In genomic region chr5:172707285-172708182, GRCh38 we compare ENCODE assay signal across 9 cellular contexts.
A peak's percentile ranks its signal among the peaks of the same experiment; 100 is the strongest.
DNase-seq lines count a peak whose midpoint lies in the region; ATAC-seq and TF ChIP-seq lines count a peak whose summit lies in the region.
"Had no signal": no experiment of that assay in that cellular context is flagged by ENCODE, and none has a peak within 500 bp of the region (broad histone marks: within the 10 kb centered on the region; RNA-seq: fewer than 3 reads in every experiment).

No MANE protein-coding gene starts in this region.

- H3K36me3 ChIP-seq in DOHH2 (ENCODE audit: control insufficient read depth, low read length) (no peaks in the 10 kb centered on the region), SK-N-SH (replicated peaks in 1 of 2; ENCODE audit: control insufficient read depth in 1 of 2, insufficient read depth in 2 of 2, low read length in 1 of 2) (no peaks in the 10 kb centered on the region), spleen (no peaks in the 10 kb centered on the region)

- intact Hi-C loops in spleen (cut with DNase I; ENCODE audit: low total_unique reads), result loop anchor here (10.0 kb wide), 1 partner anchor 497 kb away; no protein-coding TSS in a partner anchor

- H3K27me3 ChIP-seq in DOHH2 (ENCODE audit: control insufficient read depth, low read length), result peaks cover 21% of the 10 kb centered on the region
- H3K27me3 ChIP-seq in SK-N-SH (ENCODE audit: insufficient read depth), result no peaks in the 10 kb centered on the region
- H3K27me3 ChIP-seq in spleen (replicated peaks in 1 of 7), result peaks cover 0 to 57% (median 0%) of the 10 kb centered on the region in 7 donors

- TF ChIP-seq EP300 in SK-N-SH (IDR thresholded peaks at IDR 0.05; ENCODE audit: borderline replicate concordance in 1 of 2, low read depth in 1 of 2, low read length in 1 of 2), result no peak

- H3F3A ChIP-seq in DOHH2 (ENCODE audit: control insufficient read depth, insufficient read depth) (peaks cover 3% of the 10 kb centered on the region; the same call in 1 of the 2 replicates), SK-N-SH (replicated peaks; ENCODE audit: insufficient read depth) (peaks cover 5% of the 10 kb centered on the region)

- no peak for TF ChIP-seq POLR2A in spleen (IDR thresholded peaks at IDR 0.05)

- no peak overlapping the region for H3K4me3 ChIP-seq in DOHH2 (ENCODE audit: low read length)
- no peak overlapping the region for H3K4me3 ChIP-seq in SK-N-SH (ENCODE audit: low read depth in 2 of 2, low read length in 1 of 2)
- no peak overlapping the region for H3K4me3 ChIP-seq in spleen

- H4K20me1 ChIP-seq in DOHH2 (ENCODE audit: control insufficient read depth, insufficient read depth, low read depth, low read length) (no peaks in the 10 kb centered on the region; the same call in 1 of the 2 replicates), SK-N-SH (ENCODE audit: insufficient read depth) (no peaks in the 10 kb centered on the region)

- no peaks in the 10 kb centered on the region for H3K4me1 ChIP-seq in DOHH2 (ENCODE audit: control insufficient read depth, low read length)
- H3K4me1 ChIP-seq in SK-N-SH (ENCODE audit: control insufficient read depth in 1 of 2, insufficient read depth in 2 of 2, low read depth in 1 of 2, low read length in 1 of 2), result peaks cover 0 to 3% of the 10 kb centered on the region in 2 experiments; a peak in 2 of 4 replicates
- peaks cover 0 to 10% (median under 1%) of the 10 kb centered on the region in 6 donors for H3K4me1 ChIP-seq in spleen

- POLR2A ChIA-PET in SK-N-SH (lab: Yijun Ruan, JAX), result interaction anchor here (0.7 to 1.4 kb wide), 3 partner anchors 12 to 226 kb away, joined by 3 read pairs; no protein-coding TSS in a partner anchor

- no peak for ATAC-seq in GM18870 (IDR thresholded peaks at IDR 0.05; ENCODE audit: unreplicated experiment)
- no peak for ATAC-seq in HG02678 (IDR thresholded peaks at IDR 0.05; ENCODE audit: unreplicated experiment)
- no peak for ATAC-seq in HG03108 (IDR thresholded peaks at IDR 0.05; ENCODE audit: unreplicated experiment)

- WGBS in SK-N-SH (ENCODE audit: low lambda C conversion rate), result 39% methylated on average over 16 of the region's 18 CpGs
- 55 to 61% (median 57%) methylated on average over 18 of the region's 18 CpGs for WGBS in spleen, 5 donors

- H3K9me3 ChIP-seq in DOHH2 (ENCODE audit: control insufficient read depth, insufficient read depth, low read length) (no peaks in the 10 kb centered on the region), SK-N-SH (no peaks in the 10 kb centered on the region), spleen (no peaks in the 10 kb centered on the region)

- TF ChIP-seq CTCF in DOHH2 (IDR thresholded peaks at IDR 0.05; ENCODE audit: low read depth, low read length, poor library complexity, severe bottlenecking) (peak; percentile 49), SK-N-SH (IDR thresholded peaks at IDR 0.05) (peak; percentile 74), spleen (IDR thresholded peaks at IDR 0.05 in 8 of 11, conservative IDR thresholded peaks at IDR 0.05 in 3 of 11) (peak in 8 of 11 experiments; percentile 10 to 49 (median 39))

- H3K79me2 ChIP-seq in DOHH2 (ENCODE audit: control insufficient read depth, low read length) (no peaks in the 10 kb centered on the region), SK-N-SH (ENCODE audit: insufficient read depth) (no peaks in the 10 kb centered on the region)

- CTCF ChIA-PET in SK-N-SH (lab: Yijun Ruan, JAX), result interaction anchor here (0.6 to 10.8 kb wide), 54 partner anchors 7 to 927 kb away, joined by 3 to 508 read pairs (median 4); partner anchors contain the start of genes ATP6V0E1, BNIP1, DUSP1 and RPL26L1

- H3K9me2 ChIP-seq in DOHH2 (replicated peaks; ENCODE audit: control insufficient read depth, low read length) (no peaks in the 10 kb centered on the region), SK-N-SH (no peaks in the 10 kb centered on the region)

- no peak overlapping the region for H3K27ac ChIP-seq in DOHH2 (ENCODE audit: low read depth, low read length)
- no peak overlapping the region for H3K27ac ChIP-seq in SK-N-SH (ENCODE audit: low read depth in 2 of 2, low read length in 1 of 2)
- H3K27ac ChIP-seq in spleen, result no peak overlapping the region

- DNase-seq in HuH-7.5 (ENCODE audit: low spot score) (peak; percentile 56), SK-N-SH (peak; percentile 79), glomerular visceral epithelial cell (ENCODE audit: extremely low spot score) (peak; percentile 80), spleen (peak; percentile 77)
- DNase-seq: activated B cell treated with CpG ODN at 0.5 μM for 24 hours had no signal

- H2AFZ ChIP-seq in SK-N-SH (ENCODE audit: low read depth), result 0 out of 2 replicates have a peak overlapping the region, but pooled peaks have one; percentile 64

- peak; percentile 87 for TF ChIP-seq RAD21 in SK-N-SH (IDR thresholded peaks at IDR 0.05; ENCODE audit: low read length)

- no peak overlapping the region for H3K9ac ChIP-seq in SK-N-SH

- no peak overlapping the region for H3K4me2 ChIP-seq in DOHH2 (ENCODE audit: low read length)
- no peak overlapping the region for H3K4me2 ChIP-seq in SK-N-SH

TF ChIP-seq in SK-N-SH, 30 proteins besides CTCF, POLR2A, EP300 and RAD21:
- TF ChIP-seq SMC3 (IDR thresholded peaks at IDR 0.05; ENCODE audit: low read depth, low read length) (peak; percentile 52), MAX (IDR thresholded peaks at IDR 0.05; ENCODE audit: low read depth) (peak; percentile 42; the same call in 1 of the 2 replicates), RXRA (IDR thresholded peaks at IDR 0.05; ENCODE audit: borderline replicate concordance, low read depth) (no peak), TCF12 (IDR thresholded peaks at IDR 0.05) (peak; percentile 27; the same call in 1 of the 2 replicates)
TF ChIP-seq in SK-N-SH: peak in this region for 3.
